ENCODE assay signal across 35 cellular contexts in genomic region chr1:20075345-20075744, GRCh38. TPM values are rescaled to one million over a fixed set of nuclear protein-coding genes. Genes with fewer than 3 reads are reported as not detected.
"Had no signal": no experiment of that assay in that cellular context is flagged by ENCODE, and none has a peak within 500 bp of the region (broad histone marks: within the 10 kb centered on the region; RNA-seq: fewer than 3 reads in every experiment).

No MANE protein-coding gene starts in this region.

- ATAC-seq: activated CD8-positive, alpha-beta T cell treated with anti-CD3 and anti-CD28 coated beads for 36 hours; activated T-cell treated with anti-CD3 and anti-CD28 coated beads, Interleukin-2, amount 50 U/mL, for 72 hours; activated T-helper 17 cell treated with anti-CD3 and anti-CD28 coated beads, Interleukin-2, amount 50 U/mL, for 72 hours; PC-3 had no signal

- DNase-seq: activated CD4-positive, alpha-beta T cell treated with anti-CD3 and anti-CD28 coated beads, Interleukin-2, amount 10 ng/mL, durations not matched to agents 24 days and 14 days; activated CD4-positive, alpha-beta T cell treated with anti-CD3 and anti-CD28 coated beads, Interleukin-2, amount 50 U/mL, for 4 hours; activated CD8-positive, alpha-beta T cell treated with anti-CD3 and anti-CD28 coated beads for 36 hours; activated effector memory CD4-positive, alpha-beta T cell treated with anti-CD3 and anti-CD28 coated beads, Interleukin-2, amount 50 U/mL, for 16 hours; activated naive CD4-positive, alpha-beta T cell; activated naive CD4-positive, alpha-beta T cell treated with anti-CD3 and anti-CD28 coated beads, Interleukin-2, amount 50 U/mL, for 16 hours; activated naive CD8-positive, alpha-beta T cell treated with anti-CD3 and anti-CD28 coated beads for 36 hours; activated T-cell treated with anti-CD3 and anti-CD28 coated beads, Interleukin-2, amount 50 U/mL, for 1 hour; activated T-cell treated with anti-CD3 and anti-CD28 coated beads, Interleukin-2, amount 50 U/mL, for 72 hours; amniotic stem cell; brain microvascular endothelial cell; NCI-H1092 treated with DMSO at 0.1 percent for 48 hours; NCI-H1417; NCI-H146; NCI-H187; NCI-H2029 treated with DMSO at 0.1 percent for 48 hours; NCI-H2107; NCI-H2171; NCI-H510A; NCI-H526; NCI-H748 treated with DMSO at 0.1 percent for 48 hours; NK-92 treated with Interleukin-12 subunit alpha and Interleukin-12 subunit beta, amount 100 ng/mL, for 24 hours; PC-3; SW 1271; T-helper 1 cell; T-helper 2 cell; T-helper 9 cell; WERI-Rb-1 had no signal

- H3K4me2 ChIP-seq: KMS-11 had no signal

- H3K36me3 ChIP-seq: brain microvascular endothelial cell, WERI-Rb-1 had no signal

- H3K9ac ChIP-seq: KMS-11 had no signal

- H3K27ac ChIP-seq: brain microvascular endothelial cell, KMS-11, RWPE1, WERI-Rb-1 had no signal

- H3K27me3 ChIP-seq: brain microvascular endothelial cell had no signal

RNA-seq across cellular contexts. Expression of gene PLA2G5, which starts 5.4 kb away (rescaled TPM):
- total RNA-seq: activated CD4-positive, alpha-beta T cell treated with anti-CD3 and anti-CD28 coated beads, Interleukin-2, amount 10 ng/mL, durations not matched to agents 24 days and 14 days; activated CD8-positive, alpha-beta memory T cell treated with anti-CD3 and anti-CD28 coated beads for 36 hours; activated CD8-positive, alpha-beta T cell treated with anti-CD3 and anti-CD28 coated beads for 36 hours; activated naive CD8-positive, alpha-beta T cell treated with anti-CD3 and anti-CD28 coated beads for 36 hours; activated T-cell treated with anti-CD3 and anti-CD28 coated beads, Interleukin-2, amount 50 U/mL, for 72 hours; activated T-helper 17 cell treated with anti-CD3 and anti-CD28 coated beads, Interleukin-2, amount 50 U/mL, for 72 hours; LHCN-M2; PC-3 had no signal

RNA-seq across cellular contexts. Expression of gene PLA2G2D, which starts 44.0 kb away (rescaled TPM):
- total RNA-seq: activated CD4-positive, alpha-beta T cell treated with anti-CD3 and anti-CD28 coated beads, Interleukin-2, amount 10 ng/mL, durations not matched to agents 24 days and 14 days; activated CD8-positive, alpha-beta memory T cell treated with anti-CD3 and anti-CD28 coated beads for 36 hours; activated CD8-positive, alpha-beta T cell treated with anti-CD3 and anti-CD28 coated beads for 36 hours; activated naive CD8-positive, alpha-beta T cell treated with anti-CD3 and anti-CD28 coated beads for 36 hours; activated T-cell treated with anti-CD3 and anti-CD28 coated beads, Interleukin-2, amount 50 U/mL, for 72 hours; activated T-helper 17 cell treated with anti-CD3 and anti-CD28 coated beads, Interleukin-2, amount 50 U/mL, for 72 hours; LHCN-M2; PC-3; Right ventricle myocardium inferior had no signal
- polyA plus RNA-seq: aorta had no signal
